ENCODE assay signal across 9 cellular contexts in the genomic region with DNA sequence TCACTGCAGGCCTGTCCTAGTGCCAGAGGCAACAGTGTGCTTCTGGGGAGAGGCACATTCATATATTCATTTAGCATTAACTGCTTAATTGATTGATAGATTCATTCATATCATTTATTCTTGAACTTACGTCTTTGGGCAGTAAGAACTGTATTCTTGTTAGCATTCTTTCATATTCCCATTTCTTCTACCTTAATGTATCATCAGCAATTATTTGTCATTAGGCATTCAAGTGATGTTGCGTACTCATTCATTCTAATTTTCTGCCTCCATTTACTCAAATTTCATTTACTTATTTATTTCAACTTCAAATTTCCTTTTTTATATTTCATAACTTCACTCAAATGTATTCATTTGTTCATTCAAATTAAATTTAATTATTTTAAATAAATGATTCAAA. TPM values are rescaled to one million over a fixed set of nuclear protein-coding genes. Genes with fewer than 3 reads are reported as not detected.
"Had no signal": no experiment of that assay in that cellular context is flagged by ENCODE, and none has a peak within 500 bp of the region (broad histone marks: within the 10 kb centered on the region; RNA-seq: fewer than 3 reads in every experiment).

No MANE protein-coding gene starts in this region.

- H3K4me3 Mint-ChIP-seq: IgD-negative memory B cell had no signal

- H3K9ac ChIP-seq: KMS-11 had no signal

- FAIRE-seq: HTR-8/SVneo had no signal

- H3K4me2 ChIP-seq: KMS-11 had no signal

- DNase-seq: IMR-90, KBM-7, KG1 had no signal

- H3K4me1 Mint-ChIP-seq: IgD-negative memory B cell had no signal

- H3K27ac ChIP-seq: HL-60, KMS-11 had no signal

RNA-seq across cellular contexts. Expression of gene CCR4, which starts 31.5 kb away (rescaled TPM):
- total RNA-seq: HT-29, HT1080, IMR-90 had no signal
- polyA plus RNA-seq: IgD-negative memory B cell, IMR-90 had no signal
